In genomic region chr12:72273499-72273837, GRCh38 we compare ENCODE assay signal across 9 cellular contexts. TPM values are rescaled to one million over a fixed set of nuclear protein-coding genes. Genes with fewer than 3 reads are reported as not detected.
A peak's percentile ranks its signal among the peaks of the same experiment; 100 is the strongest.
DNase-seq lines count a peak whose midpoint lies in the region; ATAC-seq and TF ChIP-seq lines count a peak whose summit lies in the region.
"Had no signal": no experiment of that assay in that cellular context is flagged by ENCODE, and none has a peak within 500 bp of the region (broad histone marks: within the 10 kb centered on the region; RNA-seq: fewer than 3 reads in every experiment).

No MANE protein-coding gene starts in this region.

- H3K9me3 ChIP-seq in hepatocyte (ENCODE audit: low read depth) (no peaks in the 10 kb centered on the region), BE2C (no peaks in the 10 kb centered on the region), mucosa of descending colon (no peaks in the 10 kb centered on the region)

- CTCF ChIA-PET in WTC11 (lab: Charles Lee): interaction anchor here (0.6 to 3.1 kb wide), 4 partner anchors 9 to 399 kb away, joined by 4 to 10 read pairs (median 8); no protein-coding TSS in a partner anchor

- peaks cover 40% of the 10 kb centered on the region for H3K4me1 Mint-ChIP-seq in WTC11

- H3K9me3 Mint-ChIP-seq in WTC11: no peaks in the 10 kb centered on the region
- H3K9me3 Mint-ChIP-seq: activated T-helper 2 cell treated with anti-CD3 and anti-CD28 coated beads, Interferon-gamma antibody, Interleukin-2, Interleukin-4, amounts not matched to agents 10 μg/mL and 5 μg/mL and 100 μg/mL, durations not matched to agents 14 hours and 24 hours and 36 hours had no signal

- H3K27me3 Mint-ChIP-seq in WTC11 (ENCODE audit: low read depth): peaks cover 57% of the 10 kb centered on the region

- H3K4me3 Mint-ChIP-seq in WTC11: peak overlapping the region; percentile 92

- H2AFZ ChIP-seq in hepatocyte: peak overlapping the region; percentile 93

- H3K4me1 ChIP-seq in hepatocyte (ENCODE audit: insufficient read depth) (peaks cover 9% of the 10 kb centered on the region), BE2C (no peaks in the 10 kb centered on the region), mucosa of descending colon (ENCODE audit: low read depth) (no peaks in the 10 kb centered on the region)

- DNase-seq in GM06990 (ENCODE audit: extremely low read depth, insufficient read length) (peak; percentile 1), WTC11 (ENCODE audit: low spot score) (peak; percentile 14), hepatocyte (ENCODE audit: low spot score) (no peak), retinal pigment epithelial cell (ENCODE audit: low read depth) (no peak), BE2C (no peak), H4 (ENCODE audit: low spot score) (no peak), mucosa of descending colon (no peak)
- no peak for DNase-seq in activated CD4-positive, CD25-positive, alpha-beta regulatory T cell (lab: John Stamatoyannopoulos, UW)

- no peak overlapping the region for H3K27ac ChIP-seq in hepatocyte

- WGBS in hepatocyte (ENCODE audit: low lambda C conversion rate, missing lambda C conversion rate): under 1% methylated on average over 24 of the region's 24 CpGs

- H3K4me3 ChIP-seq in GM06990 (replicated peaks; ENCODE audit: low read depth, low read length) (no peak overlapping the region), hepatocyte (peak overlapping the region; percentile 80), retinal pigment epithelial cell (ENCODE audit: low read length) (peak overlapping the region; percentile 67), BE2C (ENCODE audit: low read depth, low read length) (no peak overlapping the region), mucosa of descending colon (no peak overlapping the region)

- no peaks in the 10 kb centered on the region for H3K79me2 ChIP-seq in hepatocyte

- POLR2A ChIA-PET in WTC11 (lab: Charles Lee): no interaction called here

- ATAC-seq in WTC11 (peak; percentile 6; the same call in 1 of the 2 replicates), mucosa of descending colon (no peak)

- H3K36me3 ChIP-seq in GM06990 (ENCODE audit: control insufficient read depth, insufficient read depth, low read length): no peaks in the 10 kb centered on the region
- H3K36me3 ChIP-seq in hepatocyte (replicated peaks; ENCODE audit: insufficient read depth, low read depth): no peaks in the 10 kb centered on the region
- H3K36me3 ChIP-seq in BE2C: no peaks in the 10 kb centered on the region
- H3K36me3 ChIP-seq in mucosa of descending colon (ENCODE audit: low read depth): no peaks in the 10 kb centered on the region

- peak overlapping the region; percentile 98 for H3K4me2 ChIP-seq in hepatocyte

- H3K27me3 ChIP-seq in GM06990 (replicated peaks; ENCODE audit: control insufficient read depth, insufficient read depth, low read length) (no peaks in the 10 kb centered on the region; the same call in 1 of the 2 replicates), hepatocyte (peaks cover 20% of the 10 kb centered on the region), BE2C (peaks cover 80% of the 10 kb centered on the region)

- intact Hi-C loops in mucosa of descending colon (cut with DNase I, micrococcal nuclease): no loop called here

- TF ChIP-seq CTCF in GM06990 (IDR thresholded peaks at IDR 0.05; ENCODE audit: insufficient read depth, low read length, poor library complexity, severe bottlenecking): no peak
- no peak for TF ChIP-seq CTCF in WTC11 (IDR thresholded peaks at IDR 0.05)
- no peak for TF ChIP-seq CTCF in hepatocyte (IDR thresholded peaks at IDR 0.05; ENCODE audit: poor library complexity)
- no peak for TF ChIP-seq CTCF in retinal pigment epithelial cell (conservative IDR thresholded peaks at IDR 0.05; ENCODE audit: low read depth, low read length)
- TF ChIP-seq CTCF in BE2C (IDR thresholded peaks at IDR 0.05; ENCODE audit: low read depth, low read length): no peak
- no peak for TF ChIP-seq CTCF in mucosa of descending colon (IDR thresholded peaks at IDR 0.05)

- no peaks in the 10 kb centered on the region for H3K36me3 Mint-ChIP-seq in WTC11

- no peak overlapping the region for H3K27ac Mint-ChIP-seq in WTC11
- H3K27ac Mint-ChIP-seq: activated T-helper 2 cell treated with anti-CD3 and anti-CD28 coated beads, Interferon-gamma antibody, Interleukin-2, Interleukin-4, amounts not matched to agents 10 μg/mL and 5 μg/mL and 100 μg/mL, durations not matched to agents 14 hours and 24 hours and 36 hours had no signal

- no peaks in the 10 kb centered on the region for H3K9me2 ChIP-seq in hepatocyte (replicated peaks; ENCODE audit: insufficient read depth)

- H4K20me1 ChIP-seq in hepatocyte (ENCODE audit: insufficient read depth, poor library complexity, severe bottlenecking): no peaks in the 10 kb centered on the region

TF ChIP-seq in WTC11, 78 proteins besides CTCF, POLR2A, EP300 and RAD21 (continues in another document):
- TF ChIP-seq ATF1 (CRISPR knock-in tag; IDR thresholded peaks at IDR 0.05) (no peak), ZNF671 (CRISPR knock-in tag; IDR thresholded peaks at IDR 0.05) (no peak), NFATC4 (CRISPR knock-in tag; IDR thresholded peaks at IDR 0.05) (no peak), ZNF317 (CRISPR knock-in tag; IDR thresholded peaks at IDR 0.05; ENCODE audit: borderline replicate concordance, low read depth) (no peak), ETV6 (CRISPR knock-in tag; IDR thresholded peaks at IDR 0.05) (no peak), CDX4 (CRISPR knock-in tag; IDR thresholded peaks at IDR 0.05; ENCODE audit: borderline replicate concordance) (no peak), GTF2I (CRISPR knock-in tag; conservative IDR thresholded peaks at IDR 0.05) (no peak), RELA (CRISPR knock-in tag; IDR thresholded peaks at IDR 0.05; ENCODE audit: borderline replicate concordance) (no peak), ZNF263 (CRISPR knock-in tag; IDR thresholded peaks at IDR 0.05; ENCODE audit: low read depth) (no peak), MXD4 (CRISPR knock-in tag; IDR thresholded peaks at IDR 0.05; ENCODE audit: borderline replicate concordance) (no peak), FOXP1 (CRISPR knock-in tag; IDR thresholded peaks at IDR 0.05; ENCODE audit: borderline replicate concordance) (no peak), ERG (CRISPR knock-in tag; IDR thresholded peaks at IDR 0.05) (no peak)
- TF ChIP-seq, protein P1, sequence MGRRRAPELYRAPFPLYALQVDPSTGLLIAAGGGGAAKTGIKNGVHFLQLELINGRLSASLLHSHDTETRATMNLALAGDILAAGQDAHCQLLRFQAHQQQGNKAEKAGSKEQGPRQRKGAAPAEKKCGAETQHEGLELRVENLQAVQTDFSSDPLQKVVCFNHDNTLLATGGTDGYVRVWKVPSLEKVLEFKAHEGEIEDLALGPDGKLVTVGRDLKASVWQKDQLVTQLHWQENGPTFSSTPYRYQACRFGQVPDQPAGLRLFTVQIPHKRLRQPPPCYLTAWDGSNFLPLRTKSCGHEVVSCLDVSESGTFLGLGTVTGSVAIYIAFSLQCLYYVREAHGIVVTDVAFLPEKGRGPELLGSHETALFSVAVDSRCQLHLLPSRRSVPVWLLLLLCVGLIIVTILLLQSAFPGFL (CRISPR knock-in tag; IDR thresholded peaks at IDR 0.05; ENCODE audit: borderline replicate concordance): no peak
- TF ChIP-seq, protein P2, sequence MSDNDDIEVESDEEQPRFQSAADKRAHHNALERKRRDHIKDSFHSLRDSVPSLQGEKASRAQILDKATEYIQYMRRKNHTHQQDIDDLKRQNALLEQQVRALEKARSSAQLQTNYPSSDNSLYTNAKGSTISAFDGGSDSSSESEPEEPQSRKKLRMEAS (CRISPR knock-in tag; IDR thresholded peaks at IDR 0.05): no peak; the same call in 1 of the 2 replicates

RNA-seq across cellular contexts. Expression of gene TRHDE, which starts 1.3 kb away (rescaled TPM):
- 1.6 to 5.5 TPM (median 3.8 TPM) in 3 replicates for total RNA-seq in WTC11 (2021)
- 4.4 and 5.0 TPM in 2 replicates for total RNA-seq in hepatocyte
- 1.3 and 2.4 TPM in 2 replicates for polyA plus RNA-seq in hepatocyte
- polyA plus RNA-seq in BE2C (2012; ENCODE audit: insufficient read depth, insufficient read length, low read depth): 0.05 TPM
- total RNA-seq in H4 (2014; rRNA removed; shearing (Covaris generic)): 2.4 and 8.8 TPM in 2 replicates
- 10 to 100 TPM in 1 of 3 donors, 1 to 10 TPM in 2; 4.7 to 11.2 (median 6.2) TPM for total RNA-seq in mucosa of descending colon
- total RNA-seq: activated T-helper 2 cell treated with anti-CD3 and anti-CD28 coated beads, Interferon-gamma antibody, Interleukin-2, Interleukin-4, amounts not matched to agents 10 μg/mL and 5 μg/mL and 100 μg/mL, durations not matched to agents 14 hours and 24 hours and 36 hours had no signal

Comparison
In these comparisons a context has a peak if more than half of its experiments do, and no peak if none do; other contexts are left out.
1. DNase-seq: peak in GM06990 (single experiment) and WTC11 (single experiment); none in hepatocyte (single experiment), retinal pigment epithelial cell (single experiment), activated CD4-positive, CD25-positive, alpha-beta regulatory T cell (0 of 4), BE2C (single experiment), H4 (single experiment) and mucosa of descending colon (0 of 3).
2. H3K4me3 ChIP-seq: peak in hepatocyte (single experiment) and retinal pigment epithelial cell (single experiment); none in GM06990 (single experiment), BE2C (single experiment) and mucosa of descending colon (single experiment).